ENCODE assay signal across 30 cellular contexts in the genomic region with DNA sequence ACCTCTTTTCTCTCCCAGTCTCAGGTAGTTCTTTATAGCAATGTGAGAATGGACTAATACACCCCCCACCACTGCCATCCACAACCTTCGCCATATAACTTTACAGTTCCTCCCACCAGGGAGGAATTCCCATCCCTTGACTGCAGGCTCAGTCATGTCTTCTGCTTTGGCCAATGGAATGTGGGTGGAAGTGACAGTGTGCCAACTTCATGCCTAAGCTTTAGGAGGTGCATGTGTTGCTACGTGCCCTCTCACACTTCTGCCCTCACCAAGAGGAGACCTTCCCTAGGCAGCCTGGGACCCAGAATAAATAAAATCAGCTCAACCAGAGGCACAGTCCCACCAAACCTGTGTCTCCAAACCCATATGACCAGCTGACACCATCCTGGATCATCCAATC. TPM values are rescaled to one million over a fixed set of nuclear protein-coding genes. Genes with fewer than 3 reads are reported as not detected.
"Had no signal": no experiment of that assay in that cellular context is flagged by ENCODE, and none has a peak within 500 bp of the region (broad histone marks: within the 10 kb centered on the region; RNA-seq: fewer than 3 reads in every experiment).

No MANE protein-coding gene starts in this region.

- H3K4me1 ChIP-seq: heart left ventricle, left ventricle myocardium inferior, pancreas, psoas muscle, suprapubic skin, tibial artery, upper lobe of right lung had no signal

- H3K9me3 ChIP-seq: heart left ventricle, left ventricle myocardium inferior, mucosa of descending colon, neutrophil, pancreas, psoas muscle, suprapubic skin, tibial artery, upper lobe of right lung had no signal

- FAIRE-seq: colon, endometrium, pancreas had no signal

- H3K27me3 ChIP-seq: heart left ventricle, neutrophil, pancreas, suprapubic skin, upper lobe of right lung had no signal

- DNase-seq: activated CD4-positive, alpha-beta T cell treated with anti-CD3 and anti-CD28 coated beads for 36 hours; activated CD4-positive, CD25-positive, alpha-beta regulatory T cell; activated naive CD4-positive, alpha-beta T cell; activated T-cell treated with anti-CD3 and anti-CD28 coated beads for 4 hours; activated T-cell treated with anti-CD3 and anti-CD28 coated beads, Interleukin-2, amount 50 U/mL, for 72 hours; effector CD8-positive, alpha-beta T cell; erythroblast; foreskin fibroblast; heart left ventricle; hypothalamus; kidney glomerular epithelial cell; left ventricle myocardium inferior; mucosa of descending colon; pancreas; psoas muscle; stimulated activated CD4-positive, alpha-beta T cell treated with anti-CD3 and anti-CD28 coated beads, Interleukin-15, amount 100 ng/mL, for 24 hours; stimulated activated CD4-positive, alpha-beta T cell treated with anti-CD3 and anti-CD28 coated beads, Interleukin-2, amount 100 ng/mL, for 24 hours; stimulated activated naive CD4-positive, alpha-beta T cell; tibial artery; upper lobe of right lung had no signal

- H3K27ac ChIP-seq: heart left ventricle, left ventricle myocardium inferior, neutrophil, pancreas, psoas muscle, suprapubic skin, tibial artery, upper lobe of right lung had no signal

- H3K36me3 ChIP-seq: left ventricle myocardium inferior, neutrophil, pancreas, tibial artery, upper lobe of right lung had no signal

- H3K4me3 ChIP-seq: heart left ventricle, left ventricle myocardium inferior, lung, mucosa of descending colon, pancreas, psoas muscle, suprapubic skin, tibial artery, upper lobe of right lung had no signal

RNA-seq across cellular contexts. Expression of a gene that starts 33.0 kb away (rescaled TPM):
- total RNA-seq: activated naive CD4-positive, alpha-beta T cell treated with anti-CD3 and anti-CD28 coated beads, Interleukin-2, amount 50 U/mL, for 72 hours; activated T-cell treated with anti-CD3 and anti-CD28 coated beads, Interleukin-2, amount 50 U/mL, for 72 hours; dermis microvascular lymphatic vessel endothelial cell; mucosa of descending colon; myocyte; natural killer cell treated with Interleukin-12 subunit alpha and Interleukin-12 subunit beta and Interleukin-15 and Interleukin-18, amount 100 ng/mL, for 72 hours; T-helper 1 cell treated with Interleukin-12 subunit alpha and Interleukin-12 subunit beta and Interleukin-4 antibody, amounts not matched to agents 30 ng/mL and 1 ng/mL, for 36 hours had no signal
- polyA plus RNA-seq: heart left ventricle had no signal

RNA-seq across cellular contexts. Expression of a gene that starts 36.0 kb away (rescaled TPM):
- total RNA-seq: natural killer cell treated with Interleukin-12 subunit alpha and Interleukin-12 subunit beta and Interleukin-15 and Interleukin-18, amount 100 ng/mL, for 72 hours had no signal
